Comparison of ENCODE assay signal across 8 cellular contexts in the genomic region with DNA sequence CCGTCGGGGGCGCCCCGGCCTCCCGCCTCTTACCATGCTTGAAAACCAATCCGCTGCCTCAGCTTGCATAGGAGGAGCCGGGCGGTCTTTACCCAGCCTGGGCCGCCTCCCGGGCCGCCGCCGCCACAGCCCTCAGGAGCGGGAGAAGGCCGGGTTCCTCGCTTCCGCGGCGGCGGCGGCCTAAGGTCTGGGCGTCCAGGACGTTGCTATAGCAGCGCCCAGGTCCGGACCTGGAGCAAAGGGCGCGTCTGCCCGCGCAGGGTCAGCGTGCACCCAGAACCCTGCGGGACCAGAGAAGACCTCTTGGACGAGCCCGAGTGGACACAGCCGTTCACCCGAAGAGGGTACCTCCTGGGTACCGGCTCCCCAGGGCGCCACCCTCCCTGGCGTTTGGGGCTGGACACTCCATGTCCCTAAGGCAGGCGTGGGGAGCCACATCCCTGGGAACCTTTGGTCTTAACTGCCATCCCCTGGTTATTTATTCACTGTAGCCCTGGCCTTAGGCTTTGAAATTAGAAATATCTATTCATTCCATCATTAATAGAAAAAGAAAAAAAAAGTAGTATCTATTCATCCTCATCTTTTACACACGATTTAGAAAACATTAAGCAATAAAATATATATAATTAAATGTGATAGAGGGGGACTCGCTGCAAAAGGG. TPM values are rescaled to one million over a fixed set of nuclear protein-coding genes. Genes with fewer than 3 reads are reported as not detected.
A peak's percentile ranks its signal among the peaks of the same experiment; 100 is the strongest.
DNase-seq lines count a peak whose midpoint lies in the region; ATAC-seq and TF ChIP-seq lines count a peak whose summit lies in the region.

No MANE protein-coding gene starts in this region.

- H3K27ac ChIP-seq in RWPE1: peak overlapping the region; percentile 9
- no peak overlapping the region for H3K27ac ChIP-seq in osteoblast (ENCODE audit: low read depth, low read length)

- H3K36me3 ChIP-seq in osteoblast (ENCODE audit: insufficient read depth, low read length): peaks cover 24% of the 10 kb centered on the region

- peak overlapping the region; percentile 91 for H3K4me2 ChIP-seq in osteoblast (ENCODE audit: insufficient read depth, low read length)

- ATAC-seq in HG03025 (IDR thresholded peaks at IDR 0.05; ENCODE audit: low FRiP score, unreplicated experiment): no peak

- CTCF ChIA-PET in RWPE1 (lab: Yijun Ruan, JAX): no interaction called here

- no peaks in the 10 kb centered on the region for H3K27me3 ChIP-seq in osteoblast (ENCODE audit: insufficient read depth, low read length)

- H2AFZ ChIP-seq in osteoblast (ENCODE audit: low read length): peak overlapping the region; percentile 44

- TF ChIP-seq CTCF in RWPE1 (conservative IDR thresholded peaks at IDR 0.05; ENCODE audit: low read depth) (no peak), fibroblast of the aortic adventitia (IDR thresholded peaks at IDR 0.05; ENCODE audit: insufficient read depth, low read length) (no peak), osteoblast (IDR thresholded peaks at IDR 0.05; ENCODE audit: extremely low read depth, low read depth, low read length) (no peak)

- H3K4me3 ChIP-seq in fibroblast of the aortic adventitia (ENCODE audit: low read depth, low read length): peak overlapping the region; percentile 76
- peak overlapping the region; percentile 76 for H3K4me3 ChIP-seq in osteoblast (ENCODE audit: insufficient read depth, low read length)

- H4K20me1 ChIP-seq in osteoblast (ENCODE audit: insufficient read depth, low read length): peaks cover 4% of the 10 kb centered on the region

- H3K9me3 ChIP-seq in osteoblast (ENCODE audit: low read depth, low read length): no peaks in the 10 kb centered on the region

- POLR2A ChIA-PET in RWPE1 (lab: Yijun Ruan, JAX; ENCODE audit: low non-redundant PET): no interaction called here

- H3K79me2 ChIP-seq in osteoblast (ENCODE audit: insufficient read depth, low read length): peaks cover 42% of the 10 kb centered on the region

- DNase-seq in COLO668 (lab: John Stamatoyannopoulos, UW; ENCODE audit: unreplicated experiment) (peak; percentile 93), RWPE1 (ENCODE audit: low spot score) (no peak), fibroblast of the aortic adventitia (ENCODE audit: low read depth) (peak; percentile 33), osteoblast (ENCODE audit: insufficient read length, low spot score, missing footprints) (peak; percentile 92), midbrain (lab: John Stamatoyannopoulos, UW) (no peak), NK-92 (lab: John Stamatoyannopoulos, UW; ENCODE audit: unreplicated experiment) (no peak), NCI-H187 treated with DMSO at 0.1 percent for 48 hours (lab: John Stamatoyannopoulos, UW) (no peak)

- peaks cover 19% of the 10 kb centered on the region for H3K4me1 ChIP-seq in osteoblast (ENCODE audit: insufficient read depth, low read length)

RNA-seq across cellular contexts. Expression of a gene that starts 2.4 kb away (rescaled TPM):
- total RNA-seq in fibroblast of the aortic adventitia (ENCODE audit: low replicate concordance): 20.1 and 37.3 TPM in 2 replicates
- total RNA-seq in osteoblast: 33.9 and 34.0 TPM in 2 replicates

RNA-seq across cellular contexts. Expression of a gene that starts 34.8 kb away (rescaled TPM):
- 64.1 and 65.8 TPM in 2 replicates for total RNA-seq in fibroblast of the aortic adventitia (ENCODE audit: low replicate concordance)
- 58.6 and 66.6 TPM in 2 replicates for total RNA-seq in osteoblast

Comparison
In these comparisons a context has a peak if more than half of its experiments do, and no peak if none do; other contexts are left out.
1. DNase-seq: peak in COLO668 (single experiment), fibroblast of the aortic adventitia (single experiment) and osteoblast (single experiment); none in RWPE1 (single experiment), midbrain (single experiment), NK-92 (single experiment) and NCI-H187 treated with DMSO at 0.1 percent for 48 hours (single experiment).